ENCODE assay signal across 14 cellular contexts in genomic region chr18:55064760-55065159, GRCh38.
DNase-seq lines count a peak whose midpoint lies in the region; ATAC-seq and TF ChIP-seq lines count a peak whose summit lies in the region.
"Had no signal": no experiment of that assay in that cellular context is flagged by ENCODE, and none has a peak within 500 bp of the region (broad histone marks: within the 10 kb centered on the region; RNA-seq: fewer than 3 reads in every experiment).

No MANE protein-coding gene starts in this region.

- H3K9me3 Mint-ChIP-seq in stimulated activated naive B cell treated with anti-CD40 and anti-IgM and Interleukin-4, amounts not matched to agents 10 μg/mL and 1 μg/mL and 100 μg/mL, for 72 hours = peaks cover 0 to 13% of the 10 kb centered on the region in 2 donors
- H3K9me3 Mint-ChIP-seq: activated T-helper 17 cell treated with anti-CD3 and anti-CD28 coated beads, Interleukin-2, amount 50 U/mL, for 72 hours; HFFc6; stimulated activated naive CD8-positive, alpha-beta T cell treated with anti-CD3 and anti-CD28 coated beads, Interleukin-15, Interleukin-2, amounts not matched to agents 100 ng/mL and 50 ng/mL, for 24 hours had no signal

- peak overlapping the region; percentile 63 to 64 for H3K4me3 Mint-ChIP-seq in stimulated activated naive B cell treated with anti-CD40 and anti-IgM and Interleukin-4, amounts not matched to agents 10 μg/mL and 1 μg/mL and 100 μg/mL, for 72 hours
- H3K4me3 Mint-ChIP-seq: activated T-helper 17 cell treated with anti-CD3 and anti-CD28 coated beads, Interleukin-2, amount 50 U/mL, for 72 hours; brain; HFFc6; stimulated activated naive CD8-positive, alpha-beta T cell treated with anti-CD3 and anti-CD28 coated beads, Interleukin-15, Interleukin-2, amounts not matched to agents 100 ng/mL and 50 ng/mL, for 24 hours had no signal

- peak; percentile 85 for DNase-seq in stimulated activated naive B cell treated with anti-CD40 and anti-IgM and Interleukin-4, amounts not matched to agents 10 μg/mL and 1 μg/mL and 100 μg/mL, for 72 hours
- DNase-seq in left ventricle myocardium inferior (no peak), NCI-H1930 (lab: John Stamatoyannopoulos, UW) (no peak), NCI-H226 (no peak)
- DNase-seq: activated CD4-positive, CD25-positive, alpha-beta regulatory T cell; HFFc6; ovary; SJCRH30 had no signal

- TF ChIP-seq CTCF in left ventricle myocardium inferior (IDR thresholded peaks at IDR 0.05; ENCODE audit: borderline replicate concordance) = no peak

- peak overlapping the region; percentile 98 for H3K27ac Mint-ChIP-seq in stimulated activated naive B cell treated with anti-CD40 and anti-IgM and Interleukin-4, amounts not matched to agents 10 μg/mL and 1 μg/mL and 100 μg/mL, for 72 hours
- H3K27ac Mint-ChIP-seq: activated T-helper 17 cell treated with anti-CD3 and anti-CD28 coated beads, Interleukin-2, amount 50 U/mL, for 72 hours; brain; HFFc6; stimulated activated naive CD8-positive, alpha-beta T cell treated with anti-CD3 and anti-CD28 coated beads, Interleukin-15, Interleukin-2, amounts not matched to agents 100 ng/mL and 50 ng/mL, for 24 hours had no signal

- no peak overlapping the region for H3K27ac ChIP-seq in left ventricle myocardium inferior (replicated peaks)
- H3K27ac ChIP-seq: ovary, SJCRH30 had no signal

- H3K36me3 ChIP-seq in left ventricle myocardium inferior = no peaks in the 10 kb centered on the region
- H3K36me3 ChIP-seq: ovary, SJCRH30 had no signal

- H3K36me3 Mint-ChIP-seq in stimulated activated naive B cell treated with anti-CD40 and anti-IgM and Interleukin-4, amounts not matched to agents 10 μg/mL and 1 μg/mL and 100 μg/mL, for 72 hours = peaks cover 19 to 31% of the 10 kb centered on the region in 2 donors
- H3K36me3 Mint-ChIP-seq: brain had no signal

- no peak overlapping the region for H3K4me3 ChIP-seq in left ventricle myocardium inferior
- H3K4me3 ChIP-seq: ovary, SJCRH30 had no signal

- no peaks in the 10 kb centered on the region for H3K9me3 ChIP-seq in left ventricle myocardium inferior (replicated peaks)
- H3K9me3 ChIP-seq: ovary, SJCRH30 had no signal

- intact Hi-C loops in left ventricle myocardium inferior (cut with micrococcal nuclease) = no loop called here

- ATAC-seq in GM19035 (IDR thresholded peaks at IDR 0.05; ENCODE audit: unreplicated experiment) (peak; percentile 64), GM21825 (IDR thresholded peaks at IDR 0.05; ENCODE audit: unreplicated experiment) (peak; percentile 54), HG03280 (IDR thresholded peaks at IDR 0.05; ENCODE audit: unreplicated experiment) (peak; percentile 50)
- peak; percentile 88 to 89 for ATAC-seq in stimulated activated naive B cell treated with anti-CD40 and anti-IgM and Interleukin-4, amounts not matched to agents 10 μg/mL and 1 μg/mL and 100 μg/mL, for 72 hours (replicated peaks)
- ATAC-seq: activated T-helper 17 cell treated with anti-CD3 and anti-CD28 coated beads, Interleukin-2, amount 50 U/mL, for 72 hours had no signal

- no peaks in the 10 kb centered on the region for H3K4me1 ChIP-seq in left ventricle myocardium inferior
- H3K4me1 ChIP-seq: SJCRH30 had no signal

- no peaks in the 10 kb centered on the region for H3K27me3 ChIP-seq in left ventricle myocardium inferior (ENCODE audit: low read depth)
- H3K27me3 ChIP-seq: ovary, SJCRH30 had no signal

- peaks cover 35 to 64% of the 10 kb centered on the region in 2 donors for H3K4me1 Mint-ChIP-seq in stimulated activated naive B cell treated with anti-CD40 and anti-IgM and Interleukin-4, amounts not matched to agents 10 μg/mL and 1 μg/mL and 100 μg/mL, for 72 hours
- H3K4me1 Mint-ChIP-seq: activated T-helper 17 cell treated with anti-CD3 and anti-CD28 coated beads, Interleukin-2, amount 50 U/mL, for 72 hours; brain had no signal

- peaks cover 6 to 12% of the 10 kb centered on the region in 2 donors for H3K27me3 Mint-ChIP-seq in stimulated activated naive B cell treated with anti-CD40 and anti-IgM and Interleukin-4, amounts not matched to agents 10 μg/mL and 1 μg/mL and 100 μg/mL, for 72 hours
- H3K27me3 Mint-ChIP-seq: stimulated activated naive CD8-positive, alpha-beta T cell treated with anti-CD3 and anti-CD28 coated beads, Interleukin-15, Interleukin-2, amounts not matched to agents 100 ng/mL and 50 ng/mL, for 24 hours had no signal
